Comparison of ENCODE assay signal across 10 cellular contexts in the genomic region with DNA sequence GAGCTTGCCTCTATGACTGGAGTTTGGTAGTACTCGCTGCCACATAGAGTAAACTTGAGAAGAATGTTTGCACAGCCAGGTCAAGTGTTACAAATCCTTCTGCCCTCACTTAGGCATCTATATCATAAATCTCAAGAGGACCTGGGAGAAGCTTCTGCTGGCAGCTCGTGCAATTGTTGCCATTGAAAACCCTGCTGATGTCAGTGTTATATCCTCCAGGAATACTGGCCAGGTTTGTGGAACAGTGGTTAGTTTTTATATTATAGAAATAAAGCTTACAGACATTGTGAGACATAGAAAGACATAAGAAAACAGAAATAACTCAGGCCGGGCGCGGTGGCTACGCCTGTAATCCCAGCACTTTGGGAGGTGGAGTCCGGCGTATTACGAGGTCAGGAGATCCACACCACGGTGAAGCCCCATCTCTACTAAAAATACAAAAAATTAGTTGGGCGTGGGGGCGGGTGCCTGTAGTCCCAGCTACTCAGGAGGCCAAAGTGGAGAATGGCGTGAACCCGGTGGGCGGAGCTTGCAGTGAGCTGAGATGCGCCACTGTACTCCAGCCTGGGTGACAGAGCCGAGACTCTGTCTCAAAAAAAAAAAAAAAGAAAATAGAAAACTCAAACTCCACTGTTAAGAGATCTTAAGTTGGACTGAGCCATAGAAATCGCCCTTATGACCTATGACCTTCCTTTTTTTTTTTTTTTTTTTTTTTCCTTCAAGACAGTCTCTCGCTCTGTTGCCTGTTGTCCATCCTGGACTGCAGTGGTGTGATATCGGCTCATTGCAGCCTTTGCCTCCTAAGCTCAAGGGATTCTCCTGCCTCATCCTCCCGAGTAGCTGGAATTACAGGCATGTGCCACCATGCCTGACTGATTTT. TPM values are rescaled to one million over a fixed set of nuclear protein-coding genes. Genes with fewer than 3 reads are reported as not detected.
A peak's percentile ranks its signal among the peaks of the same experiment; 100 is the strongest.
DNase-seq lines count a peak whose midpoint lies in the region; ATAC-seq and TF ChIP-seq lines count a peak whose summit lies in the region.
"Had no signal": no experiment of that assay in that cellular context is flagged by ENCODE, and none has a peak within 500 bp of the region (broad histone marks: within the 10 kb centered on the region; RNA-seq: fewer than 3 reads in every experiment).

No MANE protein-coding gene starts in this region.

- no peaks in the 10 kb centered on the region for H3K9me2 ChIP-seq in HCT116 (ENCODE audit: insufficient read depth)

- no peaks in the 10 kb centered on the region for H3K9me3 ChIP-seq in HCT116 (ENCODE audit: control insufficient read depth in 1 of 2, insufficient read depth in 1 of 2, low read depth in 1 of 2, low read length in 2 of 2)
- no peaks in the 10 kb centered on the region for H3K9me3 ChIP-seq in SK-N-MC (ENCODE audit: low read depth, low read length)
- no peaks in the 10 kb centered on the region for H3K9me3 ChIP-seq in skeletal muscle satellite cell (replicated peaks; ENCODE audit: low read length)
- no peaks in the 10 kb centered on the region for H3K9me3 ChIP-seq in spleen

- H3K27ac ChIP-seq in HCT116 (ENCODE audit: low read depth, low read length) (peak overlapping the region; percentile 89), SK-N-MC (0 out of 2 replicates have a peak overlapping the region, but pooled peaks have one; percentile 62), spleen (peak overlapping the region in 2 of 8 donors; percentile 84 to 92)

- TF ChIP-seq CTCF in HCT116 (IDR thresholded peaks at IDR 0.05 in 2 of 3, conservative IDR thresholded peaks at IDR 0.05 in 1 of 3; ENCODE audit: borderline replicate concordance in 1 of 3, insufficient read depth in 1 of 3, low read depth in 2 of 3, low read length in 2 of 3) = no peak
- no peak for TF ChIP-seq CTCF in chondrocyte (IDR thresholded peaks at IDR 0.05)
- no peak for TF ChIP-seq CTCF in spleen (IDR thresholded peaks at IDR 0.05 in 8 of 11, conservative IDR thresholded peaks at IDR 0.05 in 3 of 11)

- peaks cover 46% of the 10 kb centered on the region for H3K36me3 Mint-ChIP-seq in chondrocyte (ENCODE audit: low read depth)

- no peaks in the 10 kb centered on the region for H3K27me3 Mint-ChIP-seq in chondrocyte (ENCODE audit: low read depth)

- DNase-seq in HCT116 (ENCODE audit: low read depth, low spot score) = no peak
- DNase-seq in SK-N-MC (ENCODE audit: low read depth, low spot score) = no peak
- no peak for DNase-seq in chondrocyte (ENCODE audit: low spot score)
- no peak for DNase-seq in Ammon's horn (ENCODE audit: low spot score)
- no peak for DNase-seq in spleen
- DNase-seq: amygdala, NCI-H82 had no signal

- H3K27me3 ChIP-seq in HCT116 (ENCODE audit: insufficient read depth, low read length) (no peaks in the 10 kb centered on the region), skeletal muscle satellite cell (ENCODE audit: control insufficient read depth, insufficient read depth, low read length) (no peaks in the 10 kb centered on the region), spleen (replicated peaks in 1 of 7) (no peaks in the 10 kb centered on the region)

- CTCF ChIA-PET in HCT116 (lab: Charles Lee) = no interaction called here

- H4K20me1 ChIP-seq in HCT116 (ENCODE audit: insufficient read depth) = peaks cover 45% of the 10 kb centered on the region; the same call in 1 of the 2 replicates

- H3K9ac ChIP-seq in HCT116 (ENCODE audit: low read length) (peak overlapping the region; percentile 87), SK-N-MC (ENCODE audit: insufficient read length) (peak overlapping the region; percentile 97), skeletal muscle satellite cell (ENCODE audit: low read depth, low read length) (peak overlapping the region; percentile 92)

- peak overlapping the region; percentile 61 for H3K27ac Mint-ChIP-seq in chondrocyte (ENCODE audit: unreplicated experiment)

- H3K9me3 Mint-ChIP-seq in chondrocyte (ENCODE audit: low read depth) = no peaks in the 10 kb centered on the region

- 69 to 83% (median 79%) methylated on average over 21 of the region's 21 CpGs for WGBS in spleen, 5 donors

- no TSS peak for BruUV-seq in HCT116 (replicated peaks; lab: Mats Ljungman, UMichigan)

- peak overlapping the region; percentile 73 to 98; a peak in 3 of 4 replicates for H3K4me3 ChIP-seq in HCT116 (replicated peaks in 1 of 2; ENCODE audit: low read depth in 1 of 2, low read length in 2 of 2)
- H3K4me3 ChIP-seq in SK-N-MC = peak overlapping the region; percentile 89
- peak overlapping the region; percentile 86 for H3K4me3 ChIP-seq in skeletal muscle satellite cell (ENCODE audit: low read length)
- H3K4me3 ChIP-seq in spleen = peak overlapping the region in 3 of 8 donors; percentile 62 to 89 (median 73)

- intact Hi-C loops in HCT116 (cut with micrococcal nuclease) = no loop called here
- intact Hi-C loops in spleen (cut with DNase I; ENCODE audit: low total_unique reads) = no loop called here

- H3K4me1 ChIP-seq in HCT116 (ENCODE audit: control insufficient read depth in 1 of 2, insufficient read depth in 2 of 2, low read length in 2 of 2) (peaks cover 11 to 35% of the 10 kb centered on the region in 2 experiments), skeletal muscle satellite cell (ENCODE audit: control insufficient read depth, insufficient read depth, low read length) (peaks cover 10% of the 10 kb centered on the region), spleen (peaks cover 27 to 57% (median 43%) of the 10 kb centered on the region in 6 donors)

- no peak for TF ChIP-seq RAD21 in HCT116 (IDR thresholded peaks at IDR 0.05; ENCODE audit: low read depth)

- H2AFZ ChIP-seq in HCT116 (ENCODE audit: low read depth, low read length, poor library complexity, severe bottlenecking) = no peak overlapping the region

- RAD21 ChIA-PET in HCT116 (lab: Charles Lee; ENCODE audit: low non-redundant PET in 1 of 2, low total read pairs in 2 of 2, uncharacterized antibody in 2 of 2, unreplicated experiment in 2 of 2) = no interaction called here

- H3K4me2 ChIP-seq in HCT116 (ENCODE audit: low read length) (peak overlapping the region; percentile 89), skeletal muscle satellite cell (ENCODE audit: low read length) (peak overlapping the region; percentile 94)

- H3K79me2 ChIP-seq in HCT116 (ENCODE audit: insufficient read depth, low read length) = peaks cover 51% of the 10 kb centered on the region

- POLR2A ChIA-PET in HCT116 (lab: Charles Lee) = interaction anchor here (0.7 to 1.0 kb wide), 3 partner anchors 16 to 1100 kb away, joined by 3 read pairs; no protein-coding TSS in a partner anchor

- H3K4me3 Mint-ChIP-seq in chondrocyte (ENCODE audit: unreplicated experiment) = peak overlapping the region; percentile 19

- H3K36me3 ChIP-seq in HCT116 (ENCODE audit: control insufficient read depth in 1 of 2, insufficient read depth in 2 of 2, low read length in 2 of 2) (peaks cover 50 to 67% of the 10 kb centered on the region in 2 experiments), SK-N-MC (ENCODE audit: insufficient read depth, low read length) (peaks cover 65% of the 10 kb centered on the region), skeletal muscle satellite cell (ENCODE audit: insufficient read depth, low read length) (peaks cover 65% of the 10 kb centered on the region), spleen (peaks cover 9 to 61% (median 58%) of the 10 kb centered on the region in 6 donors)

- TF ChIP-seq POLR2A in HCT116 (IDR thresholded peaks at IDR 0.05; ENCODE audit: borderline replicate concordance, extremely low read depth, insufficient read depth, insufficient read length) (no peak), spleen (IDR thresholded peaks at IDR 0.05) (no peak)

- peaks cover 28% of the 10 kb centered on the region for H3K4me1 Mint-ChIP-seq in chondrocyte (ENCODE audit: low read depth)

- no peak for ATAC-seq in HCT116
- no peak for ATAC-seq in HG02981 (IDR thresholded peaks at IDR 0.05; ENCODE audit: unreplicated experiment)
- no peak for ATAC-seq in GM18873 (IDR thresholded peaks at IDR 0.05; ENCODE audit: low FRiP score, unreplicated experiment)

TF ChIP-seq in HCT116, 20 proteins besides CTCF, POLR2A, EP300 and RAD21:
- 0 out of 2 replicates have a peak, but pooled peaks have one; percentile 21 for TF ChIP-seq SIN3A (IDR thresholded peaks at IDR 0.05; ENCODE audit: low read depth)
- TF ChIP-seq, protein P1, sequence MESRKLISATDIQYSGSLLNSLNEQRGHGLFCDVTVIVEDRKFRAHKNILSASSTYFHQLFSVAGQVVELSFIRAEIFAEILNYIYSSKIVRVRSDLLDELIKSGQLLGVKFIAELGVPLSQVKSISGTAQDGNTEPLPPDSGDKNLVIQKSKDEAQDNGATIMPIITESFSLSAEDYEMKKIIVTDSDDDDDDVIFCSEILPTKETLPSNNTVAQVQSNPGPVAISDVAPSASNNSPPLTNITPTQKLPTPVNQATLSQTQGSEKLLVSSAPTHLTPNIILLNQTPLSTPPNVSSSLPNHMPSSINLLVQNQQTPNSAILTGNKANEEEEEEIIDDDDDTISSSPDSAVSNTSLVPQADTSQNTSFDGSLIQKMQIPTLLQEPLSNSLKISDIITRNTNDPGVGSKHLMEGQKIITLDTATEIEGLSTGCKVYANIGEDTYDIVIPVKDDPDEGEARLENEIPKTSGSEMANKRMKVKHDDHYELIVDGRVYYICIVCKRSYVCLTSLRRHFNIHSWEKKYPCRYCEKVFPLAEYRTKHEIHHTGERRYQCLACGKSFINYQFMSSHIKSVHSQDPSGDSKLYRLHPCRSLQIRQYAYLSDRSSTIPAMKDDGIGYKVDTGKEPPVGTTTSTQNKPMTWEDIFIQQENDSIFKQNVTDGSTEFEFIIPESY (IDR thresholded peaks at IDR 0.05; ENCODE audit: extremely low read depth, insufficient replicate concordance, low read length) = no peak

RNA-seq across cellular contexts. Expression of a gene that starts 2.2 kb away (rescaled TPM):
- 2,486 TPM for total RNA-seq in HCT116 (2021; ENCODE audit: unreplicated experiment)
- 3,310 and 3,338 TPM in 2 replicates for polyA plus RNA-seq in HCT116 (2012)
- total RNA-seq in chondrocyte = 714 to 870 TPM (median 723 TPM) in 3 replicates
- 1,043 and 1,269 TPM in 2 replicates for total RNA-seq in skeletal muscle satellite cell (2012; rRNA removed)
- 1,000 to 10,000 TPM in 1 of 7 donors, 100 to 1,000 TPM in 6; 795 to 1,012 (median 943) TPM for total RNA-seq in spleen
- polyA plus RNA-seq in spleen = 1,000 to 10,000 TPM; 2,699 to 3,649 (median 3,099) TPM

RNA-seq across cellular contexts. Expression of a gene that starts 25.6 kb away (rescaled TPM):
- total RNA-seq in HCT116 (2021; ENCODE audit: unreplicated experiment) (26.7 TPM), chondrocyte (26.3 to 29.5 TPM (median 26.5 TPM) in 3 replicates), spleen (10 to 100 TPM; 23.7 to 30.2 (median 26.0) TPM)
- 17.0 and 23.9 TPM in 2 replicates for polyA plus RNA-seq in HCT116 (2012)
- total RNA-seq in skeletal muscle satellite cell (2012; rRNA removed) = 13.7 and 14.9 TPM in 2 replicates
- polyA plus RNA-seq in spleen = 10 to 100 TPM; 32.3 to 38.4 (median 34.6) TPM

RNA-seq across cellular contexts. Expression of a gene that starts 58.7 kb away (rescaled TPM):
- total RNA-seq in HCT116 (2021; ENCODE audit: unreplicated experiment) (not detected), chondrocyte (not detected in 3 replicates), spleen (under 1 TPM in 1 of 7 donors, not detected in 6; 0.06 TPM)
- polyA plus RNA-seq in HCT116 (2012) = not detected in 2 replicates
- total RNA-seq in skeletal muscle satellite cell (2012; rRNA removed) = not detected in 2 replicates
- polyA plus RNA-seq in spleen = not detected
